Comparison of ENCODE assay signal across 9 cellular contexts in the genomic region with DNA sequence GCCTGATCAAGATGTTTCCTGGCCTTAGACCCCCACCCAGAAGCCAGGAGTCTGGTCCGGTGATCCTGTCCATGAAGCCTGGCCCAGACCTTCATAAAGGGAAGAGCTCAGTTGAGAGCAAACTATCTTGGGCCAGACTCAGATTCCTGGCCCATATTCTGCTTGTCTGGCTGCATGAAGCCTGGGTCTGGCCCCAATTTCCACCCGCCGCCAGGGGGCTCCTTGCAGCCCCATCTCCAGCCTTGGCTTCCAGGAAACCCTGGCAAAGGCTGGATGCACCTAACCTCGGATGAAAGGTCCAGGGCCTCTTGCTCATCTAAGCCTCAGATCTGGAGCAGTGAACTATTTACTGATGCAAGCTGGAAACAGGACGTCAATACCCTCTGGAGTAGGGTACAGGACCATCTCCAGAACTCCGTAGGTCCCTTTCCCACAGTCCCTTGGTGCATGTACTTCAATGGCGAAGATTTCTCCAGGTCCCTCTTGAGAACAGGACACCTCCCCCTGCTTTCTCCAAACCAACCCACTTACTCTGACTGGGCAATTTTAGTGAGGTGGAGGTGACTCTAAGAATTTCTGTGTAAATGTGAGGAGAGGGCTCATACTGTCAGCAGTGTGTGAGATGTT. TPM values are rescaled to one million over a fixed set of nuclear protein-coding genes. Genes with fewer than 3 reads are reported as not detected.
DNase-seq lines count a peak whose midpoint lies in the region; ATAC-seq and TF ChIP-seq lines count a peak whose summit lies in the region.
"Had no signal": no experiment of that assay in that cellular context is flagged by ENCODE, and none has a peak within 500 bp of the region (broad histone marks: within the 10 kb centered on the region; RNA-seq: fewer than 3 reads in every experiment).

No MANE protein-coding gene starts in this region.

- no peaks in the 10 kb centered on the region for H3K36me3 ChIP-seq in lower lobe of right lung
- no peaks in the 10 kb centered on the region for H3K36me3 ChIP-seq in naive thymus-derived CD4-positive, alpha-beta T cell (ENCODE audit: control insufficient read depth in 2 of 3, insufficient read depth in 3 of 3, low read length in 3 of 3)

- no peaks in the 10 kb centered on the region for H3K9me3 Mint-ChIP-seq in activated naive CD8-positive, alpha-beta T cell treated with anti-CD3 and anti-CD28 coated beads for 36 hours
- H3K9me3 Mint-ChIP-seq in naive thymus-derived CD4-positive, alpha-beta T cell, result peaks cover 0 to 4% (median 0%) of the 10 kb centered on the region in 11 donors

- peaks cover 99% of the 10 kb centered on the region for H3K27me3 ChIP-seq in lower lobe of right lung (ENCODE audit: low read depth)
- H3K27me3 ChIP-seq in naive thymus-derived CD4-positive, alpha-beta T cell (ENCODE audit: control insufficient read depth in 2 of 2, insufficient read depth in 2 of 2, low read length in 2 of 2), result peaks cover 18 to 80% of the 10 kb centered on the region in 2 donors

- intact Hi-C loops in lower lobe of right lung (cut with DNase I), result no loop called here
- intact Hi-C loops in naive thymus-derived CD4-positive, alpha-beta T cell (cut with micrococcal nuclease), result no loop called here

- peaks cover 41% of the 10 kb centered on the region for H3K4me1 Mint-ChIP-seq in activated naive CD8-positive, alpha-beta T cell treated with anti-CD3 and anti-CD28 coated beads for 36 hours
- H3K4me1 Mint-ChIP-seq in naive thymus-derived CD4-positive, alpha-beta T cell, result peaks cover 31 to 60% (median 43%) of the 10 kb centered on the region in 7 donors

- POLR2A ChIA-PET in naive thymus-derived CD4-positive, alpha-beta T cell (lab: Charles Lee), result no interaction called here

- CTCF ChIA-PET in naive thymus-derived CD4-positive, alpha-beta T cell (lab: Charles Lee), result interaction anchor here (1.0 kb wide), 1 partner anchor 8 kb away, joined by 3 read pairs; no protein-coding TSS in a partner anchor

- ATAC-seq in lower lobe of right lung (no peak), HG03097 (IDR thresholded peaks at IDR 0.05; ENCODE audit: low FRiP score, unreplicated experiment) (no peak)
- ATAC-seq in naive thymus-derived CD4-positive, alpha-beta T cell, result no peak

- no peak overlapping the region for H3K27ac ChIP-seq in lower lobe of right lung
- no peak overlapping the region for H3K27ac ChIP-seq in naive thymus-derived CD4-positive, alpha-beta T cell (ENCODE audit: low read depth, low read length)

- no peaks in the 10 kb centered on the region for H3K9me3 ChIP-seq in lower lobe of right lung
- no peaks in the 10 kb centered on the region for H3K9me3 ChIP-seq in naive thymus-derived CD4-positive, alpha-beta T cell (ENCODE audit: control insufficient read depth in 2 of 3, low read length in 3 of 3)

- H3K27me3 Mint-ChIP-seq in activated naive CD8-positive, alpha-beta T cell treated with anti-CD3 and anti-CD28 coated beads for 36 hours, result peaks cover 95% of the 10 kb centered on the region
- peaks cover 66 to 94% (median 85%) of the 10 kb centered on the region in 5 donors for H3K27me3 Mint-ChIP-seq in naive thymus-derived CD4-positive, alpha-beta T cell

- H3K36me3 Mint-ChIP-seq in activated naive CD8-positive, alpha-beta T cell treated with anti-CD3 and anti-CD28 coated beads for 36 hours, result no peaks in the 10 kb centered on the region
- peaks cover 0 to 2% (median 0%) of the 10 kb centered on the region in 5 donors for H3K36me3 Mint-ChIP-seq in naive thymus-derived CD4-positive, alpha-beta T cell

- H3K4me3 Mint-ChIP-seq in activated naive CD8-positive, alpha-beta T cell treated with anti-CD3 and anti-CD28 coated beads for 36 hours, result no peak overlapping the region
- peak overlapping the region in 1 of 10 donors; percentile 15 for H3K4me3 Mint-ChIP-seq in naive thymus-derived CD4-positive, alpha-beta T cell

- H3K4me3 ChIP-seq in lower lobe of right lung, result no peak overlapping the region
- H3K4me3 ChIP-seq in naive thymus-derived CD4-positive, alpha-beta T cell (ENCODE audit: low read length), result no peak overlapping the region

- H3K27ac Mint-ChIP-seq in activated naive CD8-positive, alpha-beta T cell treated with anti-CD3 and anti-CD28 coated beads for 36 hours, result no peak overlapping the region
- H3K27ac Mint-ChIP-seq in naive thymus-derived CD4-positive, alpha-beta T cell, result no peak overlapping the region

- TF ChIP-seq CTCF in lower lobe of right lung (IDR thresholded peaks at IDR 0.05), result peak; percentile 43

- peaks cover 61% of the 10 kb centered on the region for H3K4me1 ChIP-seq in lower lobe of right lung
- H3K4me1 ChIP-seq in naive thymus-derived CD4-positive, alpha-beta T cell (ENCODE audit: control insufficient read depth in 2 of 2, insufficient read depth in 2 of 2, low read length in 2 of 2), result peaks cover 27 to 41% of the 10 kb centered on the region in 2 donors

- peak; percentile 7 for DNase-seq in NK-92 treated with Interleukin-12 subunit alpha and Interleukin-12 subunit beta, amount 100 ng/mL, for 24 hours (lab: John Stamatoyannopoulos, UW)
- no peak for DNase-seq in NK-92 (lab: John Stamatoyannopoulos, UW; ENCODE audit: unreplicated experiment)
- peak in 49 of 76 experiments; percentile 2 to 58 (median 35) for DNase-seq in HUDEP-2 (lab: John Stamatoyannopoulos, UW; ENCODE audit: unreplicated experiment in 76 of 76)
- DNase-seq in activated naive CD8-positive, alpha-beta T cell treated with anti-CD3 and anti-CD28 coated beads for 36 hours, result peak; percentile 39
- no peak for DNase-seq in lower lobe of right lung
- DNase-seq in naive thymus-derived CD4-positive, alpha-beta T cell, result no peak
- no peak for DNase-seq in NCI-H2029 treated with DMSO at 0.1 percent for 48 hours (lab: John Stamatoyannopoulos, UW)

RNA-seq across cellular contexts. Expression of a gene that starts 5.6 kb away (rescaled TPM):
- total RNA-seq in activated naive CD8-positive, alpha-beta T cell treated with anti-CD3 and anti-CD28 coated beads for 36 hours, result not detected
- not detected for total RNA-seq in lower lobe of right lung
- not detected for total RNA-seq in naive thymus-derived CD4-positive, alpha-beta T cell
- not detected for polyA plus RNA-seq in naive thymus-derived CD4-positive, alpha-beta T cell

RNA-seq across cellular contexts. Expression of a gene that starts 5.6 kb away (rescaled TPM):
- not detected for total RNA-seq in activated naive CD8-positive, alpha-beta T cell treated with anti-CD3 and anti-CD28 coated beads for 36 hours
- total RNA-seq in lower lobe of right lung, result not detected
- total RNA-seq in naive thymus-derived CD4-positive, alpha-beta T cell, result not detected
- not detected for polyA plus RNA-seq in naive thymus-derived CD4-positive, alpha-beta T cell
- total RNA-seq: pulmonary artery endothelial cell had no signal

Comparison
In these comparisons a context has a peak if more than half of its experiments do, and no peak if none do; other contexts are left out.
1. DNase-seq: peak in NK-92 treated with Interleukin-12 subunit alpha and Interleukin-12 subunit beta, amount 100 ng/mL, for 24 hours (single experiment), HUDEP-2 (49 of 76) and activated naive CD8-positive, alpha-beta T cell treated with anti-CD3 and anti-CD28 coated beads for 36 hours (single experiment); none in NK-92 (single experiment), lower lobe of right lung (single experiment), naive thymus-derived CD4-positive, alpha-beta T cell (0 of 9) and NCI-H2029 treated with DMSO at 0.1 percent for 48 hours (single experiment).